In genomic region chr7:151759591-151760042, GRCh38 we compare ENCODE assay signal across 1 cellular context.
TF ChIP-seq lines count a peak whose summit lies in the region.

No MANE protein-coding gene starts in this region.

TF ChIP-seq in SK-N-SH, 30 proteins besides CTCF, POLR2A, EP300 and RAD21 (continued from another document):
- TF ChIP-seq, protein P1, sequence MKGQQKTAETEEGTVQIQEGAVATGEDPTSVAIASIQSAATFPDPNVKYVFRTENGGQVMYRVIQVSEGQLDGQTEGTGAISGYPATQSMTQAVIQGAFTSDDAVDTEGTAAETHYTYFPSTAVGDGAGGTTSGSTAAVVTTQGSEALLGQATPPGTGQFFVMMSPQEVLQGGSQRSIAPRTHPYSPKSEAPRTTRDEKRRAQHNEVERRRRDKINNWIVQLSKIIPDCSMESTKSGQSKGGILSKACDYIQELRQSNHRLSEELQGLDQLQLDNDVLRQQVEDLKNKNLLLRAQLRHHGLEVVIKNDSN (IDR thresholded peaks at IDR 0.05; ENCODE audit: borderline replicate concordance, low read depth), result no peak
- no peak for TF ChIP-seq TEAD4 (IDR thresholded peaks at IDR 0.05; ENCODE audit: borderline replicate concordance, insufficient read depth)
- TF ChIP-seq POLR2AphosphoS5 (IDR thresholded peaks at IDR 0.05; ENCODE audit: low read depth, low read length), result no peak
- no peak for TF ChIP-seq GABPA (IDR thresholded peaks at IDR 0.05; ENCODE audit: low read depth)
- no peak for TF ChIP-seq NFIC (IDR thresholded peaks at IDR 0.05; ENCODE audit: borderline replicate concordance)
- TF ChIP-seq ZBTB33 (IDR thresholded peaks at IDR 0.05; ENCODE audit: borderline replicate concordance, low read depth), result no peak
- TF ChIP-seq FOXM1 (IDR thresholded peaks at IDR 0.05; ENCODE audit: low read depth), result no peak
- TF ChIP-seq, protein P2, sequence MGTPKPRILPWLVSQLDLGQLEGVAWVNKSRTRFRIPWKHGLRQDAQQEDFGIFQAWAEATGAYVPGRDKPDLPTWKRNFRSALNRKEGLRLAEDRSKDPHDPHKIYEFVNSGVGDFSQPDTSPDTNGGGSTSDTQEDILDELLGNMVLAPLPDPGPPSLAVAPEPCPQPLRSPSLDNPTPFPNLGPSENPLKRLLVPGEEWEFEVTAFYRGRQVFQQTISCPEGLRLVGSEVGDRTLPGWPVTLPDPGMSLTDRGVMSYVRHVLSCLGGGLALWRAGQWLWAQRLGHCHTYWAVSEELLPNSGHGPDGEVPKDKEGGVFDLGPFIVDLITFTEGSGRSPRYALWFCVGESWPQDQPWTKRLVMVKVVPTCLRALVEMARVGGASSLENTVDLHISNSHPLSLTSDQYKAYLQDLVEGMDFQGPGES (IDR thresholded peaks at IDR 0.05; ENCODE audit: low read depth, low read length), result no peak
- peak; percentile 97 for TF ChIP-seq SMC3 (IDR thresholded peaks at IDR 0.05; ENCODE audit: low read depth, low read length)
- peak; percentile 57 for TF ChIP-seq CHD2 (IDR thresholded peaks at IDR 0.05; ENCODE audit: low read length, partially characterized antibody)
